Comparison of ENCODE assay signal across 8 cellular contexts in the genomic region with DNA sequence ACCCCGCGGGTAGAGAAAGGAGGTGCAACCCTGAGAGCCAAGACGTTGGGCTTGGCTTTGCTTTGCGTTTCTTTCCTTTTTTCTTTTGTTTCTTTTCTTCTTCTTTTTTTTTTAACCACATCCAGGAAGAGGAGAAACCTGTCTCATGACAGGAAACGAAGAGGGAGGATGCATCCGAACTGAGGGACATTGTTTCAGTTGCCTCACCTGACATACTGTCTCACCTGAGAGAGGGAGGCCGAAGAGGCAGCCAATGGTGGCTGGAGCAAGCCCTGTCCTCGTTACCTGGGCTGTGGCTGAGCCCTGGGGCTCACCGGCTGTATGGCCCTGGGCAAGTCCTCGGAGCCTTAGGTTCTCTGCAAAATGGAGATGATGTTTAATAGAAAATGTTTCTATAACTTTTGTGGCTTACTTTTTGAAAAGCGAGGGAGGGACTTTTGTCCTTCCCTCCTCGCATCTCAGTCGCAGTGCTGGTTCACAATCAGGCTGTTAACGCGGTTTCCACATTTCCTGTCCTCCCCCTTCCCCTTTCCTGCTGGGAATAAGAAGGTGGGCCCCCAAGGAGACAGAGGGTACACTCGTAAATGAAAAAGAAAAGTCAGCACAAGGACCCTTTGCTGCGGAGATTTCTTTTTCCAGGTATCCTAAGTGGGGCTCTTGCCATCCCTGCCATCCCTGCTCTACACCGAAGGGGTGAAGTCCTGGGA. TPM values are rescaled to one million over a fixed set of nuclear protein-coding genes. Genes with fewer than 3 reads are reported as not detected.
A peak's percentile ranks its signal among the peaks of the same experiment; 100 is the strongest.
DNase-seq lines count a peak whose midpoint lies in the region; ATAC-seq, FAIRE-seq and TF ChIP-seq lines count a peak whose summit lies in the region.

No MANE protein-coding gene starts in this region.

- H2AFZ ChIP-seq in K562 (ENCODE audit: low read depth, low read length) = peak overlapping the region; percentile 91

- peak; percentile 64 for DNase-seq in NK-92 treated with Interleukin-12 subunit alpha and Interleukin-12 subunit beta, amount 100 ng/mL, for 24 hours (lab: John Stamatoyannopoulos, UW)
- DNase-seq in NK-92 (lab: John Stamatoyannopoulos, UW; ENCODE audit: unreplicated experiment) (no peak), NCI-H2171 treated with DMSO at 0.1 percent for 48 hours (lab: John Stamatoyannopoulos, UW) (peak; percentile 58), K562 (ENCODE audit: extremely low read depth in 1 of 4, low spot score in 3 of 4) (no peak), lung (ENCODE audit: low spot score) (no peak), NOMO-1 treated with DMSO at 0.1 percent for 48 hours (lab: John Stamatoyannopoulos, UW; ENCODE audit: unreplicated experiment) (no peak)

- no peak for TF ChIP-seq POLR2A in K562 (conservative IDR thresholded peaks at IDR 0.05)

- intact Hi-C loops in K562 (cut with micrococcal nuclease) = no loop called here

- H3K4me1 ChIP-seq in K562 (replicated peaks in 1 of 2; ENCODE audit: control insufficient read depth in 2 of 2, insufficient read depth in 2 of 2, low read length in 2 of 2) (peaks cover 8 to 16% of the 10 kb centered on the region in 2 experiments; a peak in 4 of 5 replicates), lung (ENCODE audit: control insufficient read depth in 2 of 2, insufficient read depth in 2 of 2, low read length in 2 of 2) (peaks cover 7 to 15% of the 10 kb centered on the region in 2 donors)

- H3K27ac ChIP-seq in K562 (ENCODE audit: extremely low read depth, low read depth, low read length) = peak overlapping the region; percentile 84
- peak overlapping the region; percentile 89 to 98 for H3K27ac ChIP-seq in lung (ENCODE audit: low read depth in 1 of 2, low read length in 1 of 2)
- peak overlapping the region; percentile 61 for H3K27ac ChIP-seq in temporal lobe (ENCODE audit: low read depth, low read length)

- WGBS in K562 (ENCODE audit: insufficient coverage, low coverage, missing lambda C conversion rate) = 44% methylated on average over 8 of the region's 18 CpGs
- 19 to 33% methylated on average over 18 of the region's 18 CpGs for WGBS in lung, 2 donors

- H3K9ac ChIP-seq in K562 (ENCODE audit: insufficient read depth in 1 of 2, low read depth in 2 of 2, low read length in 2 of 2) = peak overlapping the region; percentile 75 to 94

- H3K9me3 ChIP-seq in K562 (replicated peaks; ENCODE audit: control insufficient read depth, insufficient read depth, low read depth, low read length) (no peaks in the 10 kb centered on the region), lung (ENCODE audit: control insufficient read depth in 2 of 2, insufficient read depth in 1 of 2, low read length in 1 of 2) (no peaks in the 10 kb centered on the region)

- CTCF ChIA-PET in K562 (lab: Yijun Ruan, JAX; ENCODE audit: low intra/inter-chr PET ratio) = no interaction called here

- in situ Hi-C loops in K562 (cut with MboI) = no loop called here

- peak overlapping the region; percentile 45 for H3K4me3 ChIP-seq in K562
- peak overlapping the region; percentile 51 for H3K4me3 ChIP-seq in lung

- no peak for TF ChIP-seq CTCF in K562 (IDR thresholded peaks at IDR 0.05 in 2 of 3, conservative IDR thresholded peaks at IDR 0.05 in 1 of 3; ENCODE audit: insufficient read depth in 2 of 3, low read depth in 1 of 3, low read length in 3 of 3)
- no peak for TF ChIP-seq CTCF in lung (IDR thresholded peaks at IDR 0.05; ENCODE audit: control extremely low read depth, extremely low read depth)

- no peaks in the 10 kb centered on the region for H3K79me2 ChIP-seq in K562 (ENCODE audit: control insufficient read depth, insufficient read depth, low read length)

- TF ChIP-seq EP300 in K562 (IDR thresholded peaks at IDR 0.05; ENCODE audit: low read length) = no peak

- no peak for TF ChIP-seq RAD21 in K562 (CRISPR knock-in tag; conservative IDR thresholded peaks at IDR 0.05 in 1 of 2, IDR thresholded peaks at IDR 0.05 in 1 of 2)

- POLR2A ChIA-PET in K562 (lab: Yijun Ruan, JAX) = interaction anchor here (0.9 to 1.0 kb wide), 2 partner anchors 10 to 29 kb away, joined by 3 to 4 read pairs; no protein-coding TSS in a partner anchor

- TSS peak; percentile 82 for BruUV-seq in K562 (replicated peaks; lab: Mats Ljungman, UMichigan)

- FAIRE-seq in K562 (lab: Jason Lieb, UNC) = no peak

- no peaks in the 10 kb centered on the region for H4K20me1 ChIP-seq in K562 (replicated peaks; ENCODE audit: control insufficient read depth, insufficient read depth, low read length)

- H3K27me3 ChIP-seq in K562 (ENCODE audit: control insufficient read depth in 2 of 2, insufficient read depth in 2 of 2, low read length in 2 of 2) = no peaks in the 10 kb centered on the region
- no peaks in the 10 kb centered on the region for H3K27me3 ChIP-seq in lung (ENCODE audit: control insufficient read depth, insufficient read depth)

- H3K36me3 ChIP-seq in K562 (ENCODE audit: control insufficient read depth, insufficient read depth, low read length) (no peaks in the 10 kb centered on the region), lung (ENCODE audit: control insufficient read depth in 2 of 2, insufficient read depth in 2 of 2, low read length in 2 of 2) (no peaks in the 10 kb centered on the region)

- ATAC-seq in HG02884 (IDR thresholded peaks at IDR 0.05; ENCODE audit: unreplicated experiment) (peak; percentile 26), K562 (peak; percentile 3; the same call in 2 of the 3 replicates), lung (ENCODE audit: insufficient read depth, low FRiP score) (peak; percentile 9)

- H3K4me2 ChIP-seq in K562 (ENCODE audit: insufficient read depth, low read length) = peak overlapping the region; percentile 78

- no peaks in the 10 kb centered on the region for H3K9me1 ChIP-seq in K562 (ENCODE audit: control insufficient read depth, insufficient read depth, low read length)

TF ChIP-seq in K562, 482 proteins besides CTCF, POLR2A, EP300 and RAD21 (continues in another document):
- TF ChIP-seq ILF3 (IDR thresholded peaks at IDR 0.05; ENCODE audit: borderline replicate concordance) (no peak), TBP (optimal IDR thresholded peaks at IDR 0.05; ENCODE audit: low read depth, low read length) (no peak), GTF2E2 (tag; IDR thresholded peaks at IDR 0.05) (peak; percentile 45; the same call in 1 of the 2 replicates), HLTF (IDR thresholded peaks at IDR 0.05) (no peak), RBM22 (IDR thresholded peaks at IDR 0.05; ENCODE audit: low read depth, low read length, poor library complexity, severe bottlenecking) (no peak), GABPA (tag; conservative IDR thresholded peaks at IDR 0.05; ENCODE audit: low read depth) (peak; percentile 31; the same call in 1 of the 2 replicates), ZSCAN29 (IDR thresholded peaks at IDR 0.05) (no peak)
- TF ChIP-seq, protein P1, sequence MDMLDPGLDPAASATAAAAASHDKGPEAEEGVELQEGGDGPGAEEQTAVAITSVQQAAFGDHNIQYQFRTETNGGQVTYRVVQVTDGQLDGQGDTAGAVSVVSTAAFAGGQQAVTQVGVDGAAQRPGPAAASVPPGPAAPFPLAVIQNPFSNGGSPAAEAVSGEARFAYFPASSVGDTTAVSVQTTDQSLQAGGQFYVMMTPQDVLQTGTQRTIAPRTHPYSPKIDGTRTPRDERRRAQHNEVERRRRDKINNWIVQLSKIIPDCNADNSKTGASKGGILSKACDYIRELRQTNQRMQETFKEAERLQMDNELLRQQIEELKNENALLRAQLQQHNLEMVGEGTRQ (CRISPR knock-in tag; IDR thresholded peaks at IDR 0.05) = no peak
- TF ChIP-seq, protein P2, sequence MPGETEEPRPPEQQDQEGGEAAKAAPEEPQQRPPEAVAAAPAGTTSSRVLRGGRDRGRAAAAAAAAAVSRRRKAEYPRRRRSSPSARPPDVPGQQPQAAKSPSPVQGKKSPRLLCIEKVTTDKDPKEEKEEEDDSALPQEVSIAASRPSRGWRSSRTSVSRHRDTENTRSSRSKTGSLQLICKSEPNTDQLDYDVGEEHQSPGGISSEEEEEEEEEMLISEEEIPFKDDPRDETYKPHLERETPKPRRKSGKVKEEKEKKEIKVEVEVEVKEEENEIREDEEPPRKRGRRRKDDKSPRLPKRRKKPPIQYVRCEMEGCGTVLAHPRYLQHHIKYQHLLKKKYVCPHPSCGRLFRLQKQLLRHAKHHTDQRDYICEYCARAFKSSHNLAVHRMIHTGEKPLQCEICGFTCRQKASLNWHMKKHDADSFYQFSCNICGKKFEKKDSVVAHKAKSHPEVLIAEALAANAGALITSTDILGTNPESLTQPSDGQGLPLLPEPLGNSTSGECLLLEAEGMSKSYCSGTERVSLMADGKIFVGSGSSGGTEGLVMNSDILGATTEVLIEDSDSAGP (CRISPR knock-in tag; IDR thresholded peaks at IDR 0.05) = no peak

RNA-seq across cellular contexts. Expression of a gene that starts 29.4 kb away (rescaled TPM):
- total RNA-seq in K562 (2011; cell fraction: chromatin; rRNA removed; ENCODE audit: low replicate concordance) = not detected in 2 replicates
- total RNA-seq in K562 (2011; cell fraction: nucleolus; rRNA removed) = under 0.01 TPM in 1 of 2 replicates, not detected in the other
- total RNA-seq in K562 (2011; cell fraction: nucleoplasm; rRNA removed) = not detected in 2 replicates
- total RNA-seq in K562 (2014; rRNA removed) (not detected in 2 replicates), K562 (2014; rRNA removed; fragmentation: Illumina TruSeq; extraction: Trizol) (0.11 TPM in 1 of 2 replicates, not detected in the other), K562 (2015; rRNA removed; fragmentation: Illumina TruSeq; extraction: Trizol) (not detected in 2 replicates), K562 (2021) (0.13 and 0.38 TPM in 2 replicates), lung (10 to 100 TPM; 45.8 to 58.5 TPM), temporal lobe (4.7 TPM)
- polyA plus RNA-seq in K562 (2011; rRNA removed) (not detected in 2 replicates), K562 (2014; fragmentation: Illumina TruSeq; extraction: Trizol) (0.01 TPM in 1 of 2 replicates, not detected in the other), K562 (2014; fragmentation: Nextera tagmentation; extraction: Ambion mirVana) (under 1 TPM; under 0.01 to 0.01 TPM), K562 (2014; rRNA removed) (not detected in 2 replicates), lung (10 to 100 TPM; 11.6 to 17.5 TPM)
- 0.01 TPM in 2 replicates for polyA plus RNA-seq in K562 (2011; cell fraction: cytosol; rRNA removed)
- not detected in 2 replicates for polyA plus RNA-seq in K562 (2011; cell fraction: nucleus; rRNA removed)
- polyA plus RNA-seq in K562 (2012) = 0.03 and 0.08 TPM in 2 replicates
- 0.03 TPM in 1 of 2 replicates, not detected in the other for polyA minus RNA-seq in K562 (2011; rRNA and poly(A)+ RNA removed)
- polyA minus RNA-seq in K562 (2011; cell fraction: cytosol; rRNA and poly(A)+ RNA removed) = not detected in 2 replicates
- not detected in 2 replicates for polyA minus RNA-seq in K562 (2011; cell fraction: nucleus; rRNA and poly(A)+ RNA removed)

Comparison
In these comparisons a context has a peak if more than half of its experiments do, and no peak if none do; other contexts are left out.
1. DNase-seq: peak in NK-92 treated with Interleukin-12 subunit alpha and Interleukin-12 subunit beta, amount 100 ng/mL, for 24 hours (single experiment) and NCI-H2171 treated with DMSO at 0.1 percent for 48 hours (single experiment); none in NK-92 (single experiment), K562 (0 of 4), lung (single experiment) and NOMO-1 treated with DMSO at 0.1 percent for 48 hours (single experiment).
2. Peak in every context shown above with its lines, with median percentiles within 50 percentile points of each other: ATAC-seq and H3K27ac ChIP-seq.